ENCODE assay signal across 7 cellular contexts in genomic region chr13:48000559-48001126, GRCh38. TPM values are rescaled to one million over a fixed set of nuclear protein-coding genes. Genes with fewer than 3 reads are reported as not detected.
DNase-seq lines count a peak whose midpoint lies in the region; ATAC-seq and TF ChIP-seq lines count a peak whose summit lies in the region.

No MANE protein-coding gene starts in this region.

- TF ChIP-seq CTCF in GM10266 (IDR thresholded peaks at IDR 0.05; ENCODE audit: control insufficient read depth, insufficient read depth, low read depth, missing control alignments) (no peak), ascending aorta (IDR thresholded peaks at IDR 0.05) (no peak), smooth muscle cell (IDR thresholded peaks at IDR 0.05; ENCODE audit: borderline replicate concordance, insufficient read depth, poor library complexity, severe bottlenecking) (no peak)

- H3K9ac ChIP-seq in HUES6 (ENCODE audit: low read length) (peak overlapping the region; percentile 93), iPS-18a (ENCODE audit: low read length) (peak overlapping the region; percentile 86), smooth muscle cell (ENCODE audit: low read depth) (peak overlapping the region; percentile 85)

- H3F3A ChIP-seq in smooth muscle cell (ENCODE audit: low read depth), result no peaks in the 10 kb centered on the region

- peaks cover 4% of the 10 kb centered on the region for H4K20me1 ChIP-seq in smooth muscle cell (ENCODE audit: low read depth)

- H3K79me2 ChIP-seq in smooth muscle cell (ENCODE audit: low read depth), result peaks cover 49% of the 10 kb centered on the region

- H3K27me3 ChIP-seq in HUES6 (ENCODE audit: control insufficient read depth, insufficient read depth, low read length) (no peaks in the 10 kb centered on the region), ascending aorta (no peaks in the 10 kb centered on the region), iPS-18a (ENCODE audit: control insufficient read depth, insufficient read depth, low read length) (no peaks in the 10 kb centered on the region), smooth muscle cell (ENCODE audit: low read depth) (no peaks in the 10 kb centered on the region)

- peak overlapping the region; percentile 96 for H2AFZ ChIP-seq in smooth muscle cell (ENCODE audit: low read depth)

- 0% methylated on average over 25 of the region's 25 CpGs for WGBS in smooth muscle cell (ENCODE audit: low lambda C conversion rate)

- intact Hi-C loops in ascending aorta (cut with DNase I), result loop anchor here (1.0 to 2.0 kb wide), 2 partner anchors 36 to 95 kb away; partner anchors contain the start of genes MED4 and NUDT15

- peak; percentile 29 for DNase-seq in GM10266 (ENCODE audit: extremely low spot score)
- DNase-seq in ascending aorta (ENCODE audit: low spot score in 2 of 2), result peak in 1 of 2 donors; percentile 66
- no peak for DNase-seq in smooth muscle cell (lab: John Stamatoyannopoulos, UW; ENCODE audit: unreplicated experiment)
- DNase-seq in DMS153 treated with DMSO at 0.1 percent for 48 hours (lab: John Stamatoyannopoulos, UW; ENCODE audit: unreplicated experiment), result no peak

- H3K4me3 ChIP-seq in HUES6 (ENCODE audit: low read depth, low read length) (peak overlapping the region; percentile 99), ascending aorta (peak overlapping the region; percentile 91 to 99), iPS-18a (ENCODE audit: low read length) (peak overlapping the region; percentile 80), smooth muscle cell (peak overlapping the region; percentile 91)

- H3K4me1 ChIP-seq in HUES6 (ENCODE audit: control insufficient read depth, insufficient read depth, low read length), result peaks cover 33% of the 10 kb centered on the region
- peaks cover 0 to 3% of the 10 kb centered on the region in 2 donors for H3K4me1 ChIP-seq in ascending aorta
- peaks cover 3% of the 10 kb centered on the region for H3K4me1 ChIP-seq in iPS-18a (ENCODE audit: control insufficient read depth, low read depth, low read length)
- H3K4me1 ChIP-seq in smooth muscle cell (ENCODE audit: low read depth), result peaks cover 8% of the 10 kb centered on the region

- no peaks in the 10 kb centered on the region for H3K9me3 ChIP-seq in HUES6 (ENCODE audit: control insufficient read depth, insufficient read depth, low read depth, low read length)
- no peaks in the 10 kb centered on the region for H3K9me3 ChIP-seq in ascending aorta
- no peaks in the 10 kb centered on the region for H3K9me3 ChIP-seq in iPS-18a (ENCODE audit: control insufficient read depth, low read depth, low read length)
- no peaks in the 10 kb centered on the region for H3K9me3 ChIP-seq in smooth muscle cell (replicated peaks; ENCODE audit: low read depth)

- H3K4me2 ChIP-seq in smooth muscle cell, result peak overlapping the region; percentile 89

- ATAC-seq in GM21447 (IDR thresholded peaks at IDR 0.05; ENCODE audit: unreplicated experiment), result peak; percentile 41

- H3K36me3 ChIP-seq in HUES6 (ENCODE audit: control insufficient read depth, insufficient read depth, low read length), result peaks cover 30% of the 10 kb centered on the region
- H3K36me3 ChIP-seq in ascending aorta, result peaks cover 0 to 3% of the 10 kb centered on the region in 2 donors
- peaks cover 6% of the 10 kb centered on the region for H3K36me3 ChIP-seq in iPS-18a (ENCODE audit: control insufficient read depth, low read depth, low read length)
- no peaks in the 10 kb centered on the region for H3K36me3 ChIP-seq in smooth muscle cell (ENCODE audit: low read depth)

- H3K27ac ChIP-seq in HUES6 (ENCODE audit: low read depth, low read length) (peak overlapping the region; percentile 95), ascending aorta (peak overlapping the region; percentile 74 to 75), iPS-18a (ENCODE audit: low read length) (peak overlapping the region; percentile 69), smooth muscle cell (ENCODE audit: low read depth) (peak overlapping the region; percentile 21)

RNA-seq across cellular contexts. Expression of gene SUCLA2, which starts 0.4 kb away (rescaled TPM):
- total RNA-seq in ascending aorta (33.0 TPM), smooth muscle cell (62.0 and 63.0 TPM in 2 replicates)
- 43.5 and 48.3 TPM in 2 replicates for polyA plus RNA-seq in smooth muscle cell

RNA-seq across cellular contexts. Expression of gene NUDT15, which starts 36.9 kb away (rescaled TPM):
- total RNA-seq in ascending aorta (4.2 TPM), smooth muscle cell (6.9 and 7.6 TPM in 2 replicates)
- polyA plus RNA-seq in smooth muscle cell, result 16.0 and 17.4 TPM in 2 replicates

Comparison
In these comparisons a context has a peak if more than half of its experiments do, and no peak if none do; other contexts are left out.
1. H3K27ac ChIP-seq: peak in every context shown above with its lines; median percentile 95 in HUES6; 74 in ascending aorta; 69 in iPS-18a; 21 in smooth muscle cell.